ENCODE assay signal across 1 cellular context in genomic region chr10:1095498-1095897, GRCh38.
TF ChIP-seq lines count a peak whose summit lies in the region.

No MANE protein-coding gene starts in this region.

TF ChIP-seq in H1, 55 proteins besides CTCF, POLR2A, EP300 and RAD21:
- TF ChIP-seq CHD7 (IDR thresholded peaks at IDR 0.05; ENCODE audit: insufficient replicate concordance, low read length) (no peak), HDAC2 (IDR thresholded peaks at IDR 0.05; ENCODE audit: borderline replicate concordance in 1 of 2, low read depth in 2 of 2, low read length in 2 of 2) (no peak), RFX5 (IDR thresholded peaks at IDR 0.05; ENCODE audit: borderline replicate concordance, low read depth, low read length) (no peak), CEBPB (IDR thresholded peaks at IDR 0.05; ENCODE audit: low read depth, low read length) (no peak), TEAD4 (IDR thresholded peaks at IDR 0.05; ENCODE audit: low read depth, low read length) (no peak), SIRT6 (IDR thresholded peaks at IDR 0.05; ENCODE audit: low read length) (no peak), EZH2 (IDR thresholded peaks at IDR 0.05; ENCODE audit: low read depth, low read length, severe bottlenecking) (no peak)
